8 cellular contexts compared by ENCODE assay signal in the genomic region with DNA sequence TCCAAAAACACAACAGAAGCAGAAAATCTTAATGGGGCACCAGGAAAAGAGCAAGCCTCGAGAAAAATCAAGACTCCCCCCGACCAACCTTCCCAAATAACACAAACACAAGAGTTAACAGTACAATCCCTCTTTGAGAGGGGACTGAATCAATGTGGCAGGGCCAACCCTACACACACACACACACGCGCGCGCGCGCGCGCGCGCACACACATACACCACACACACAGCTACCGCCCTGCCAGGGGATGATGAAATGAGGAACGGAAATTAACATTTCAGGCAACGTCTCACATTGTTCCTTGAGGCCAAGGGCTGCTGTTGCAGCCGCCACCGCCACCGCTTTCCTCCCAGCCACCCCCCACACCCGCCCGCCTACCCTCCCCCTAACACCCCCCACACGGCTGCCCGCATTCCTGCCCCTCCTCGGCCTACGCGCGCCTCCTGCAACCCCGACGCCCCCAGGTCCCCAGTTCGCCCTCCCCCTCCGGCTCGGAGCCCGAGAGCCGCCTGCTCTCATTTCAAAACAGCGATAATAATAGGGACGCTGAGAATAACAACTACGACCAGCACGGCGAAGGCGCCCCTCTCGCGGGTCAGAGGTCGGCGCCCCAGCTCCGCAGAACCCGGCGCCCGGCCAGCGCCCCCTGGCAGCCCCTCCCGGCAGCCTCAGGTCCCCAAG. TPM values are rescaled to one million over a fixed set of nuclear protein-coding genes. Genes with fewer than 3 reads are reported as not detected.
A peak's percentile ranks its signal among the peaks of the same experiment; 100 is the strongest.
DNase-seq lines count a peak whose midpoint lies in the region; ATAC-seq and TF ChIP-seq lines count a peak whose summit lies in the region.

No MANE protein-coding gene starts in this region.

- H3K4me3 Mint-ChIP-seq in T-helper 17 cell, result peak overlapping the region; percentile 96

- peaks cover 55% of the 10 kb centered on the region for H3K4me1 Mint-ChIP-seq in T-helper 17 cell

- H3K27me3 Mint-ChIP-seq in T-helper 17 cell, result no peaks in the 10 kb centered on the region

- intact Hi-C loops in psoas muscle (cut with DNase I), result loop anchor here (5.0 to 10.0 kb wide), 2 partner anchors 134 to 157 kb away; no protein-coding TSS in a partner anchor

- peaks cover 0 to 58% of the 10 kb centered on the region in 2 donors for H3K4me1 ChIP-seq in right atrium auricular region
- H3K4me1 ChIP-seq in psoas muscle, result peaks cover 63% of the 10 kb centered on the region
- no peaks in the 10 kb centered on the region for H3K4me1 ChIP-seq in urinary bladder (ENCODE audit: insufficient read depth)

- peak overlapping the region; percentile 98 for H3K27ac Mint-ChIP-seq in T-helper 17 cell

- DNase-seq in 8988T (peak; percentile 84), GM13976 (ENCODE audit: low spot score) (peak; percentile 79), M059J (ENCODE audit: low read depth) (peak; percentile 90), T-helper 17 cell (peak; percentile 63 to 76 (median 66)), amygdala (lab: John Stamatoyannopoulos, UW) (peak in 53 of 56 donors; percentile 8 to 83 (median 61)), right atrium auricular region (ENCODE audit: low spot score) (peak; percentile 95), psoas muscle (peak; percentile 84 to 93)

- peak overlapping the region; percentile 96 for H3K4me3 ChIP-seq in right atrium auricular region
- H3K4me3 ChIP-seq in psoas muscle, result peak overlapping the region; percentile 77
- peak overlapping the region; percentile 100 for H3K4me3 ChIP-seq in urinary bladder (ENCODE audit: low read depth, low read length)

- H3K27me3 ChIP-seq in right atrium auricular region (no peaks in the 10 kb centered on the region), psoas muscle (ENCODE audit: insufficient read depth in 3 of 3, low read length in 2 of 3) (no peaks in the 10 kb centered on the region)

- H3K27ac ChIP-seq in right atrium auricular region, result peak overlapping the region; percentile 98 to 99
- peak overlapping the region; percentile 93 for H3K27ac ChIP-seq in psoas muscle
- peak overlapping the region; percentile 97 for H3K27ac ChIP-seq in urinary bladder (ENCODE audit: low read depth)

- peak; percentile 52 for ATAC-seq in T-helper 17 cell
- ATAC-seq in psoas muscle, result peak; percentile 34 to 52 (median 36)

- peak; percentile 3 for TF ChIP-seq CTCF in GM13976 (IDR thresholded peaks at IDR 0.05; ENCODE audit: borderline replicate concordance, control extremely low read depth, extremely low read depth, insufficient read depth, missing control alignments)
- peak in 1 of 2 donors; percentile 28 for TF ChIP-seq CTCF in right atrium auricular region (IDR thresholded peaks at IDR 0.05)
- TF ChIP-seq CTCF in psoas muscle (IDR thresholded peaks at IDR 0.05), result peak; percentile 8

- H3K36me3 ChIP-seq in right atrium auricular region (no peaks in the 10 kb centered on the region), psoas muscle (ENCODE audit: insufficient read depth in 1 of 2, low read depth in 1 of 2) (peaks cover 0 to 7% of the 10 kb centered on the region in 2 donors), urinary bladder (ENCODE audit: insufficient read depth) (no peaks in the 10 kb centered on the region)

- WGBS in psoas muscle, 3 donors, result 0 to 1% (median 1%) methylated on average over 33 to 49 of the region's 49 CpGs
- WGBS in urinary bladder, result under 1% methylated on average over 49 of the region's 49 CpGs

- peaks cover 4% of the 10 kb centered on the region for H3K36me3 Mint-ChIP-seq in T-helper 17 cell (ENCODE audit: low read depth)

- no peaks in the 10 kb centered on the region for H3K9me3 ChIP-seq in T-helper 17 cell (ENCODE audit: control insufficient read depth, low read length, poor library complexity, severe bottlenecking)
- H3K9me3 ChIP-seq in right atrium auricular region, result no peaks in the 10 kb centered on the region
- H3K9me3 ChIP-seq in psoas muscle, result no peaks in the 10 kb centered on the region

- in situ Hi-C loops in GM13976 (cut with MboI; ENCODE audit: low sequenced_read_pairs, unreplicated experiment), result loop anchor here (10.0 kb wide), 2 partner anchors 64 to 154 kb away; no protein-coding TSS in a partner anchor

RNA-seq across cellular contexts. Expression of a gene that starts 1.2 kb away (rescaled TPM):
- 21.4 and 47.1 TPM in 2 replicates for total RNA-seq in M059J (2014; rRNA removed; shearing (Covaris generic))
- total RNA-seq in T-helper 17 cell (100 to 1,000 TPM; 197 to 251 TPM), right atrium auricular region (10 to 100 TPM; 55.2 to 68.1 TPM), psoas muscle (10 to 100 TPM; 52.3 to 72.8 (median 63.8) TPM), urinary bladder (51.2 TPM)
- polyA plus RNA-seq in psoas muscle (10 to 100 TPM; 22.3 to 57.9 (median 43.3) TPM), urinary bladder (73.3 TPM)

RNA-seq across cellular contexts. Expression of a gene that starts 19.0 kb away (rescaled TPM):
- 69.6 and 77.5 TPM in 2 replicates for total RNA-seq in M059J (2014; rRNA removed; shearing (Covaris generic))
- total RNA-seq in T-helper 17 cell (100 to 1,000 TPM; 140 to 154 TPM), right atrium auricular region (100 to 1,000 TPM in 1 of 2 donors, 10 to 100 TPM in 1; 72.8 to 216 TPM), psoas muscle (10 to 100 TPM; 66.8 to 92.3 (median 87.3) TPM), urinary bladder (77.8 TPM)
- polyA plus RNA-seq in psoas muscle (10 to 100 TPM; 57.5 to 95.3 (median 79.3) TPM), urinary bladder (85.4 TPM)

Comparison
In these comparisons a context has a peak if more than half of its experiments do, and no peak if none do; other contexts are left out.
1. Peak in every context shown above with its lines: DNase-seq, ATAC-seq, H3K4me3 ChIP-seq and H3K27ac ChIP-seq.